ENCODE assay signal across 9 cellular contexts in genomic region chr12:45235087-45236025, GRCh38. TPM values are rescaled to one million over a fixed set of nuclear protein-coding genes. Genes with fewer than 3 reads are reported as not detected.
DNase-seq lines count a peak whose midpoint lies in the region; ATAC-seq and TF ChIP-seq lines count a peak whose summit lies in the region.
"Had no signal": no experiment of that assay in that cellular context is flagged by ENCODE, and none has a peak within 500 bp of the region (broad histone marks: within the 10 kb centered on the region; RNA-seq: fewer than 3 reads in every experiment).

No MANE protein-coding gene starts in this region.

- peaks cover 77% of the 10 kb centered on the region for H3K4me1 Mint-ChIP-seq in activated CD4-positive, alpha-beta T cell treated with anti-CD3 and anti-CD28 coated beads for 36 hours

- H3K9me3 ChIP-seq in RWPE2 (ENCODE audit: severe bottlenecking) (no peaks in the 10 kb centered on the region), esophagus squamous epithelium (no peaks in the 10 kb centered on the region), osteoblast (ENCODE audit: low read depth, low read length) (no peaks in the 10 kb centered on the region)

- peak overlapping the region; percentile 12 for H3K4me3 Mint-ChIP-seq in activated CD4-positive, alpha-beta T cell treated with anti-CD3 and anti-CD28 coated beads for 36 hours

- no peak overlapping the region for H3K4me3 ChIP-seq in RWPE2 (ENCODE audit: severe bottlenecking)
- peak overlapping the region in 1 of 4 donors; percentile 37 for H3K4me3 ChIP-seq in esophagus squamous epithelium
- peak overlapping the region; percentile 36 for H3K4me3 ChIP-seq in osteoblast (ENCODE audit: insufficient read depth, low read length)
- H3K4me3 ChIP-seq: BLaER1 had no signal

- peaks cover 7% of the 10 kb centered on the region; the same call in 1 of the 2 replicates for H3K36me3 ChIP-seq in RWPE2 (ENCODE audit: low read depth)
- H3K36me3 ChIP-seq in esophagus squamous epithelium = no peaks in the 10 kb centered on the region
- no peaks in the 10 kb centered on the region for H3K36me3 ChIP-seq in osteoblast (ENCODE audit: insufficient read depth, low read length)

- H3K4me1 ChIP-seq in RWPE2 (ENCODE audit: insufficient read depth, poor library complexity, severe bottlenecking) (peaks cover 51% of the 10 kb centered on the region), esophagus squamous epithelium (peaks cover 21 to 53% (median 48%) of the 10 kb centered on the region in 3 donors), osteoblast (ENCODE audit: insufficient read depth, low read length) (peaks cover 50% of the 10 kb centered on the region)
- H3K4me1 ChIP-seq: BLaER1 had no signal

- CTCF ChIA-PET in activated CD4-positive, alpha-beta T cell treated with anti-CD3 and anti-CD28 coated beads for 36 hours (lab: Charles Lee) = interaction anchor here (0.6 to 2.4 kb wide), 5 partner anchors 18 to 493 kb away, joined by 3 to 11 read pairs (median 3); partner anchors contain the start of gene ANO6

- WGBS in esophagus squamous epithelium, 2 donors = 33 to 35% methylated on average over 4 of the region's 4 CpGs

- TF ChIP-seq CTCF in RWPE2 (IDR thresholded peaks at IDR 0.05; ENCODE audit: poor library complexity, severe bottlenecking) = no peak
- no peak for TF ChIP-seq CTCF in esophagus squamous epithelium (IDR thresholded peaks at IDR 0.05)
- no peak for TF ChIP-seq CTCF in osteoblast (IDR thresholded peaks at IDR 0.05; ENCODE audit: extremely low read depth, low read depth, low read length)

- no peak for DNase-seq in activated CD4-positive, alpha-beta T cell treated with anti-CD3 and anti-CD28 coated beads for 36 hours
- no peak for DNase-seq in activated CD4-positive, alpha-beta T cell treated with anti-CD3 and anti-CD28 coated beads, Interleukin-2, amount 50 U/mL, for 1 hour
- DNase-seq in RWPE2 (ENCODE audit: low spot score) (peak; percentile 92), esophagus squamous epithelium (lab: John Stamatoyannopoulos, UW) (no peak), osteoblast (ENCODE audit: insufficient read length, low spot score, missing footprints) (no peak), 8988T (no peak), SHP77 (lab: John Stamatoyannopoulos, UW) (no peak), NCI-H524 treated with DMSO at 0.1 percent for 48 hours (lab: John Stamatoyannopoulos, UW) (no peak)

- H3K4me2 ChIP-seq in osteoblast (ENCODE audit: insufficient read depth, low read length) = peak overlapping the region; percentile 76
- H3K4me2 ChIP-seq: BLaER1 had no signal

- H2AFZ ChIP-seq in osteoblast (ENCODE audit: low read length) = no peak overlapping the region

- intact Hi-C loops in activated CD4-positive, alpha-beta T cell treated with anti-CD3 and anti-CD28 coated beads for 36 hours (cut with DNase I, micrococcal nuclease) = loop anchor here in 1 of 2 experiments (2.0 to 10.0 kb wide), 4 partner anchors 45 to 1149 kb away; partner anchors contain the start of gene SCAF11
- intact Hi-C loops in esophagus squamous epithelium (cut with DNase I) = no loop called here

- H3K9me3 Mint-ChIP-seq in activated CD4-positive, alpha-beta T cell treated with anti-CD3 and anti-CD28 coated beads for 36 hours (ENCODE audit: low read depth) = peaks cover 5% of the 10 kb centered on the region

- H4K20me1 ChIP-seq in osteoblast (ENCODE audit: insufficient read depth, low read length) = peaks cover 3% of the 10 kb centered on the region

- no peaks in the 10 kb centered on the region for H3K27me3 Mint-ChIP-seq in activated CD4-positive, alpha-beta T cell treated with anti-CD3 and anti-CD28 coated beads for 36 hours

- peak overlapping the region; percentile 85 for H3K27ac Mint-ChIP-seq in activated CD4-positive, alpha-beta T cell treated with anti-CD3 and anti-CD28 coated beads for 36 hours

- peaks cover 18% of the 10 kb centered on the region for H3K36me3 Mint-ChIP-seq in activated CD4-positive, alpha-beta T cell treated with anti-CD3 and anti-CD28 coated beads for 36 hours (ENCODE audit: low read depth)

- no peaks in the 10 kb centered on the region for H3K27me3 ChIP-seq in RWPE2 (ENCODE audit: insufficient read depth, poor library complexity, severe bottlenecking)
- H3K27me3 ChIP-seq in esophagus squamous epithelium = no peaks in the 10 kb centered on the region
- no peaks in the 10 kb centered on the region for H3K27me3 ChIP-seq in osteoblast (ENCODE audit: insufficient read depth, low read length)
- H3K27me3 ChIP-seq: BLaER1 had no signal

- H3K79me2 ChIP-seq in osteoblast (ENCODE audit: insufficient read depth, low read length) = peaks cover 31% of the 10 kb centered on the region

- H3K27ac ChIP-seq in RWPE2 (ENCODE audit: poor library complexity, severe bottlenecking) = peak overlapping the region; percentile 100
- peak overlapping the region; percentile 77 to 86 (median 82) for H3K27ac ChIP-seq in esophagus squamous epithelium
- peak overlapping the region; percentile 99 for H3K27ac ChIP-seq in osteoblast (ENCODE audit: low read depth, low read length)
- H3K27ac ChIP-seq: BLaER1 had no signal

- ATAC-seq in activated CD4-positive, alpha-beta T cell treated with anti-CD3 and anti-CD28 coated beads for 36 hours = peak; percentile 77
- ATAC-seq in RWPE2 (ENCODE audit: low read depth) = peak; percentile 69

- no peak for TF ChIP-seq POLR2A in esophagus squamous epithelium (IDR thresholded peaks at IDR 0.05)

- POLR2A ChIA-PET in activated CD4-positive, alpha-beta T cell treated with anti-CD3 and anti-CD28 coated beads for 36 hours (lab: Charles Lee) = no interaction called here

RNA-seq across cellular contexts. Expression of gene ANO6, which starts 19.5 kb away (rescaled TPM):
- total RNA-seq in activated CD4-positive, alpha-beta T cell treated with anti-CD3 and anti-CD28 coated beads for 36 hours = 10 to 100 TPM; 18.7 to 20.3 TPM
- total RNA-seq in esophagus squamous epithelium (10 to 100 TPM; 13.0 to 40.8 (median 25.1) TPM), osteoblast (49.9 and 53.3 TPM in 2 replicates)
